In the genomic region with DNA sequence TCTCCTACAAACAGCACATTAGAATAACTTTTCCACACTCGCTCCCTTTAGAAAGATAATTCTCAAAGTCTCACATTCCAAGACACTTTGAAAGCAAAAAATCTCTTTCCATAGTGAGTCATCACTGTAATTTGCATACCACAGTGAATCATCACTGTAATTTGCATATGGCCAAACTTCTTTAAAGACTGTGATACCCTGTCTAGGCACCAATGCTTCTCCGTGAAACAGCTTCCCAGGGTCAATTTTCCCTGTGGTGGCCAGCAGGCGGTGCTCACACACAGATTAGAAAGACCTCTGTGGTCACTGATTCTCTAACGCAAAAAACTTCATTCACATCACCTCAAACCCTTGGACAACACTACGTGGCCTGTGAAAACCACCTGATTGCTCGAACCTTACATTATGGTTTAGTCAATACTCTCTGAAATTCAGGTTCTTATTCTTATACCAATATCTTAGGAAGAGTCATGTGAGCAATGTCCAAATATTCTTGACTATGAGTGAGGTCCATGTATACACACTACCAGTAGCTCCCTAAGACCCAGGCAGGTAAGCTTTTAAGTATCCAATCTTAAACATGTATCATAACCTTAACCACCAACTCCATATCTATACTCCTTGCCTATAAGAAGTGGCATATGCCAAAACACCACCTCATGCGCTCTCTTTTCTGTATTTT, we compare ENCODE assay signal across 8 cellular contexts.
DNase-seq lines count a peak whose midpoint lies in the region; ATAC-seq, FAIRE-seq and TF ChIP-seq lines count a peak whose summit lies in the region.

No MANE protein-coding gene starts in this region.

- no peak overlapping the region for H3K4me2 ChIP-seq in keratinocyte (ENCODE audit: control insufficient read depth, extremely low read depth, insufficient read depth, low read depth, low read length)

- WGBS in body of pancreas, 2 donors: 26 to 28% methylated on average over 7 of the region's 7 CpGs

- H3K9me1 ChIP-seq in keratinocyte (ENCODE audit: control insufficient read depth, extremely low read depth, insufficient read depth, low read length): no peaks in the 10 kb centered on the region

- no peaks in the 10 kb centered on the region for H4K20me1 ChIP-seq in keratinocyte (ENCODE audit: control insufficient read depth, extremely low read depth, insufficient read depth, low read length)

- H2AFZ ChIP-seq in keratinocyte (ENCODE audit: control insufficient read depth, low read length): no peak overlapping the region

- DNase-seq in Ammon's horn (ENCODE audit: low spot score) (peak; percentile 48), GM18507 (ENCODE audit: extremely low spot score, insufficient read length, low read depth) (peak; percentile 3), HPDE6-E6E7 (ENCODE audit: extremely low spot score) (peak; percentile 13), RPMI7951 (ENCODE audit: low read depth) (peak; percentile 83), body of pancreas (peak; percentile 54 to 69 (median 59)), keratinocyte (ENCODE audit: low read depth, low spot score) (peak; percentile 11), hippocampal formation (lab: John Stamatoyannopoulos, UW) (no peak)
- DNase-seq in stimulated activated CD4-positive, alpha-beta T cell treated with anti-CD3 and anti-CD28 coated beads, Interleukin-4, amount 100 ng/mL, for 48 hours (ENCODE audit: low read depth in 2 of 2): peak; percentile 19 to 27

- H3K9me3 ChIP-seq in body of pancreas: no peaks in the 10 kb centered on the region
- H3K9me3 ChIP-seq in keratinocyte (ENCODE audit: control insufficient read depth, low read depth, low read length): no peaks in the 10 kb centered on the region

- H3K9ac ChIP-seq in keratinocyte (ENCODE audit: control insufficient read depth, extremely low read depth, insufficient read depth, low read length): no peak overlapping the region

- H3K79me2 ChIP-seq in keratinocyte (ENCODE audit: control insufficient read depth, insufficient read depth, low read length): no peaks in the 10 kb centered on the region

- no peak for TF ChIP-seq POLR2A in body of pancreas (IDR thresholded peaks at IDR 0.05)

- H3K36me3 ChIP-seq in body of pancreas (replicated peaks in 1 of 2; ENCODE audit: insufficient read depth in 1 of 2, low read depth in 2 of 2) (no peaks in the 10 kb centered on the region), keratinocyte (ENCODE audit: control insufficient read depth in 2 of 2, extremely low read depth in 1 of 2, insufficient read depth in 2 of 2, low read length in 2 of 2) (no peaks in the 10 kb centered on the region)

- dilution Hi-C loops in keratinocyte (cut with MboI; ENCODE audit: extremely low pct_ligation_motif_present, low sequenced_read_pairs): loop anchor here (25.0 kb wide), 1 partner anchor 249 kb away; no protein-coding TSS in a partner anchor

- FAIRE-seq in GM18507 (lab: Jason Lieb, UNC) (peak; percentile 79), keratinocyte (lab: Jason Lieb, UNC) (peak; percentile 73)

- ATAC-seq in body of pancreas: peak; percentile 48

- intact Hi-C loops in body of pancreas (cut with DNase I): loop anchor here (5.0 kb wide), 1 partner anchor 254 kb away; no protein-coding TSS in a partner anchor

- H3K4me3 ChIP-seq in body of pancreas (no peak overlapping the region), keratinocyte (ENCODE audit: control insufficient read depth in 2 of 3, extremely low read depth in 1 of 3, insufficient read depth in 2 of 3, low read depth in 1 of 3, low read length in 3 of 3) (no peak overlapping the region)

- H3K27me3 ChIP-seq in body of pancreas (no peaks in the 10 kb centered on the region), keratinocyte (ENCODE audit: control insufficient read depth, extremely low read depth, insufficient read depth, low read length) (no peaks in the 10 kb centered on the region)

- TF ChIP-seq CTCF in body of pancreas (IDR thresholded peaks at IDR 0.05) (peak; percentile 36 to 69 (median 61)), keratinocyte (optimal IDR thresholded peaks at IDR 0.05 in 1 of 3, IDR thresholded peaks at IDR 0.05 in 1 of 3, conservative IDR thresholded peaks at IDR 0.05 in 1 of 3; ENCODE audit: extremely low read depth in 1 of 3, insufficient read depth in 2 of 3, low read length in 3 of 3) (peak; percentile 68 to 84 (median 75))

- no peaks in the 10 kb centered on the region for H3K4me1 ChIP-seq in body of pancreas
- peaks cover 4% of the 10 kb centered on the region for H3K4me1 ChIP-seq in keratinocyte (ENCODE audit: control insufficient read depth, extremely low read depth, insufficient read depth, low read length)

- H3K27ac ChIP-seq in body of pancreas (no peak overlapping the region), keratinocyte (ENCODE audit: control insufficient read depth, insufficient read depth, low read length) (no peak overlapping the region)

Comparison
In these comparisons a context has a peak if more than half of its experiments do, and no peak if none do; other contexts are left out.
1. DNase-seq: peak in Ammon's horn (single experiment), GM18507 (single experiment), HPDE6-E6E7 (single experiment), RPMI7951 (single experiment), body of pancreas (4 of 4), keratinocyte (single experiment) and stimulated activated CD4-positive, alpha-beta T cell treated with anti-CD3 and anti-CD28 coated beads, Interleukin-4, amount 100 ng/mL, for 48 hours (2 of 2); none in hippocampal formation (0 of 2).